30 cellular contexts compared by ENCODE assay signal in genomic region chr19:44909775-44910174, GRCh38. TPM values are rescaled to one million over a fixed set of nuclear protein-coding genes. Genes with fewer than 3 reads are reported as not detected.
A peak's percentile ranks its signal among the peaks of the same experiment; 100 is the strongest.
DNase-seq lines count a peak whose midpoint lies in the region; ATAC-seq, FAIRE-seq and TF ChIP-seq lines count a peak whose summit lies in the region.
"Had no signal": no experiment of that assay in that cellular context is flagged by ENCODE, and none has a peak within 500 bp of the region (broad histone marks: within the 10 kb centered on the region; RNA-seq: fewer than 3 reads in every experiment).

No MANE protein-coding gene starts in this region.

- TF ChIP-seq EP300 in K562 (IDR thresholded peaks at IDR 0.05; ENCODE audit: low read length): peak; percentile 15; the same call in 1 of the 2 replicates

- H3K27ac ChIP-seq in HUES48 (ENCODE audit: low read depth, low read length) (peak overlapping the region; percentile 55), K562 (ENCODE audit: extremely low read depth, low read depth, low read length) (peak overlapping the region; percentile 51; the same call in 1 of the 3 replicates)
- H3K27ac ChIP-seq: esophagus muscularis mucosa, gastrocnemius medialis, thoracic aorta had no signal

- H3K4me3 Mint-ChIP-seq in nephron (peak overlapping the region in 1 of 3 experiments; percentile 25), Calu3 (ENCODE audit: low read depth, unreplicated experiment) (no peak overlapping the region)
- H3K4me3 Mint-ChIP-seq: activated B cell treated with CpG ODN at 0.5 μM for 24 hours; CD4-positive, CD25-positive, alpha-beta regulatory T cell had no signal

- DNase-seq in K562 (ENCODE audit: extremely low read depth in 1 of 4, low spot score in 3 of 4) (peak in 1 of 4 experiments; percentile 68), Calu3 (no peak), GOT3 (lab: John Stamatoyannopoulos, UW) (no peak)
- DNase-seq: activated B cell treated with CpG ODN at 0.5 μM for 24 hours; activated CD4-positive, alpha-beta T cell treated with anti-CD3 and anti-CD28 coated beads, Interleukin-2, amount 50 U/mL, for 4 hours; activated CD8-positive, alpha-beta memory T cell treated with anti-CD3 and anti-CD28 coated beads, Interleukin-2, amount 50 U/mL, for 4 hours; activated effector memory CD4-positive, alpha-beta T cell treated with Interleukin-2 at 50 U/mL for 16 hours; CD4-positive, CD25-positive, alpha-beta regulatory T cell; DMS79; effector memory CD4-positive, alpha-beta T cell; gastrocnemius medialis; Kasumi-1; kidney; NCI-H187; RPMI8226; stimulated activated CD4-positive, alpha-beta T cell treated with anti-CD3 and anti-CD28 coated beads, Interleukin-2, amount 100 ng/mL, for 48 hours; stimulated activated naive CD4-positive, alpha-beta T cell had no signal

- FAIRE-seq in K562 (lab: Jason Lieb, UNC): peak; percentile 48
- FAIRE-seq: GM12891, kidney had no signal

- H3K27me3 Mint-ChIP-seq in nephron (ENCODE audit: low read depth) (peaks cover 14% of the 10 kb centered on the region), Calu3 (ENCODE audit: unreplicated experiment) (peaks cover 40% of the 10 kb centered on the region)

- peak overlapping the region; percentile 39; the same call in 1 of the 2 replicates for H3K4me2 ChIP-seq in K562 (ENCODE audit: insufficient read depth, low read length)

- H3K4me1 ChIP-seq in HUES48 (ENCODE audit: control insufficient read depth, insufficient read depth, low read length) (peaks cover 9% of the 10 kb centered on the region), K562 (replicated peaks in 1 of 2; ENCODE audit: control insufficient read depth in 2 of 2, insufficient read depth in 2 of 2, low read length in 2 of 2) (peaks cover 49 to 93% of the 10 kb centered on the region in 2 experiments)

- H3K9ac ChIP-seq in HUES48 (ENCODE audit: low read depth, low read length) (no peak overlapping the region), K562 (ENCODE audit: insufficient read depth in 1 of 2, low read depth in 2 of 2, low read length in 2 of 2) (peak overlapping the region in 1 of 2 experiments; percentile 32; a peak in 1 of 4 replicates)

- TF ChIP-seq CTCF in K562 (IDR thresholded peaks at IDR 0.05 in 2 of 3, conservative IDR thresholded peaks at IDR 0.05 in 1 of 3; ENCODE audit: insufficient read depth in 2 of 3, low read depth in 1 of 3, low read length in 3 of 3) (no peak), nephron (IDR thresholded peaks at IDR 0.05; ENCODE audit: unreplicated experiment in 3 of 3) (no peak), Calu3 (IDR thresholded peaks at IDR 0.05; ENCODE audit: unreplicated experiment) (no peak)

- peak overlapping the region; percentile 7; the same call in 1 of the 2 replicates for H2AFZ ChIP-seq in K562 (ENCODE audit: low read depth, low read length)

- POLR2A ChIA-PET in K562 (lab: Yijun Ruan, JAX): interaction anchor here (0.7 to 1.3 kb wide), 5 partner anchors 17 to 386 kb away, joined by 3 to 4 read pairs (median 3); no protein-coding TSS in a partner anchor

- H3K9me1 ChIP-seq in K562 (ENCODE audit: control insufficient read depth, insufficient read depth, low read length): no peaks in the 10 kb centered on the region

- no peak for TF ChIP-seq POLR2A in K562 (conservative IDR thresholded peaks at IDR 0.05)

- H3K36me3 ChIP-seq in HUES48 (ENCODE audit: control insufficient read depth, insufficient read depth, low read length) (peaks cover 18% of the 10 kb centered on the region), K562 (ENCODE audit: control insufficient read depth, insufficient read depth, low read length) (peaks cover 20% of the 10 kb centered on the region; the same call in 1 of the 3 replicates)
- H3K36me3 ChIP-seq: esophagus muscularis mucosa, gastrocnemius medialis, thoracic aorta had no signal

- H3K9me3 Mint-ChIP-seq in nephron: no peaks in the 10 kb centered on the region
- no peaks in the 10 kb centered on the region for H3K9me3 Mint-ChIP-seq in Calu3 (ENCODE audit: low read depth, unreplicated experiment)
- H3K9me3 Mint-ChIP-seq: activated B cell treated with CpG ODN at 0.5 μM for 24 hours; brain; CD4-positive, CD25-positive, alpha-beta regulatory T cell had no signal

- intact Hi-C loops in K562 (cut with micrococcal nuclease): no loop called here
- intact Hi-C loops in Calu3 (cut with micrococcal nuclease; ENCODE audit: unreplicated experiment): no loop called here

- BruUV-seq in K562 (replicated peaks; lab: Mats Ljungman, UMichigan) (no TSS peak), Calu3 (replicated peaks; lab: Mats Ljungman, UMichigan) (no TSS peak)

- H3K4me1 Mint-ChIP-seq in nephron (peaks cover 52% of the 10 kb centered on the region), Calu3 (ENCODE audit: low read depth, unreplicated experiment) (peaks cover 43% of the 10 kb centered on the region)

- WGBS in K562 (ENCODE audit: insufficient coverage, low coverage, missing lambda C conversion rate): 16% methylated on average over 3 of the region's 5 CpGs

- in situ Hi-C loops in K562 (cut with MboI): loop anchor here (5.0 kb wide), 1 partner anchor 43 kb away; no protein-coding TSS in a partner anchor

- no peaks in the 10 kb centered on the region for H3K79me2 ChIP-seq in K562 (ENCODE audit: control insufficient read depth, insufficient read depth, low read length)

- no peaks in the 10 kb centered on the region for H3K36me3 Mint-ChIP-seq in nephron (ENCODE audit: low read depth)
- peaks cover 28% of the 10 kb centered on the region for H3K36me3 Mint-ChIP-seq in Calu3 (ENCODE audit: insufficient read depth, unreplicated experiment)
- H3K36me3 Mint-ChIP-seq: CD4-positive, CD25-positive, alpha-beta regulatory T cell had no signal

- CTCF ChIA-PET in K562 (lab: Yijun Ruan, JAX; ENCODE audit: low intra/inter-chr PET ratio) (no interaction called here), Calu3 (lab: Charles Lee) (interaction anchor here (0.6 kb wide), 1 partner anchor 73 kb away, joined by 4 read pairs; no protein-coding TSS in a partner anchor)

- H3K9me3 ChIP-seq in HUES48 (ENCODE audit: control insufficient read depth, insufficient read depth, low read length) (no peaks in the 10 kb centered on the region), K562 (replicated peaks; ENCODE audit: control insufficient read depth, insufficient read depth, low read depth, low read length) (no peaks in the 10 kb centered on the region)
- H3K9me3 ChIP-seq: esophagus muscularis mucosa, gastrocnemius medialis, thoracic aorta had no signal

- no peaks in the 10 kb centered on the region for H3K27me3 ChIP-seq in HUES48 (ENCODE audit: control insufficient read depth, insufficient read depth, low read length)
- H3K27me3 ChIP-seq in K562 (ENCODE audit: control insufficient read depth in 2 of 2, insufficient read depth in 2 of 2, low read length in 2 of 2): no peaks in the 10 kb centered on the region

- no peak overlapping the region for H3K4me3 ChIP-seq in HUES48 (ENCODE audit: low read depth, low read length)
- no peak overlapping the region for H3K4me3 ChIP-seq in K562
- H3K4me3 ChIP-seq: esophagus muscularis mucosa, gastrocnemius medialis, thoracic aorta had no signal

- H3K27ac Mint-ChIP-seq in nephron: peak overlapping the region; percentile 87 to 98 (median 98)
- H3K27ac Mint-ChIP-seq in Calu3 (ENCODE audit: unreplicated experiment): no peak overlapping the region
- H3K27ac Mint-ChIP-seq: activated B cell treated with CpG ODN at 0.5 μM for 24 hours; CD4-positive, CD25-positive, alpha-beta regulatory T cell had no signal

- no peaks in the 10 kb centered on the region for H4K20me1 ChIP-seq in K562 (replicated peaks; ENCODE audit: control insufficient read depth, insufficient read depth, low read length)

- TF ChIP-seq RAD21 in K562 (CRISPR knock-in tag; conservative IDR thresholded peaks at IDR 0.05 in 1 of 2, IDR thresholded peaks at IDR 0.05 in 1 of 2): no peak

- ATAC-seq in K562 (no peak), GM19023 (IDR thresholded peaks at IDR 0.05; ENCODE audit: unreplicated experiment) (no peak)
- ATAC-seq: gastrocnemius medialis, SK-N-SH treated with all-trans-retinoic acid at 6 μM for 48 hours had no signal

RNA-seq across cellular contexts. Expression of gene APOE, which starts 4.2 kb away (rescaled TPM):
- total RNA-seq in K562 (2011; cell fraction: chromatin; rRNA removed; ENCODE audit: low replicate concordance): 12.0 and 25.1 TPM in 2 replicates
- 54.6 and 64.9 TPM in 2 replicates for total RNA-seq in K562 (2011; cell fraction: nucleolus; rRNA removed)
- 29.0 and 36.6 TPM in 2 replicates for total RNA-seq in K562 (2011; cell fraction: nucleoplasm; rRNA removed)
- total RNA-seq in K562 (2014; rRNA removed) (113 and 122 TPM in 2 replicates), K562 (2014; rRNA removed; fragmentation: Illumina TruSeq; extraction: Trizol) (5.9 and 11.8 TPM in 2 replicates), K562 (2015; rRNA removed; fragmentation: Illumina TruSeq; extraction: Trizol) (180 and 204 TPM in 2 replicates), K562 (2021) (88.7 and 92.0 TPM in 2 replicates), Calu3 (2022) (1.1 and 4.1 TPM in 2 replicates)
- polyA plus RNA-seq in K562 (2011; rRNA removed) (27.5 and 37.5 TPM in 2 replicates), K562 (2014; fragmentation: Illumina TruSeq; extraction: Trizol) (17.5 and 32.7 TPM in 2 replicates), K562 (2014; fragmentation: Nextera tagmentation; extraction: Ambion mirVana) (under 1 TPM in 1 of 2 experiments, not detected in 1; 0.14 TPM), K562 (2014; rRNA removed) (124 TPM in 2 replicates)
- 86.2 and 145 TPM in 2 replicates for polyA plus RNA-seq in K562 (2011; cell fraction: cytosol; rRNA removed)
- 25.5 and 31.9 TPM in 2 replicates for polyA plus RNA-seq in K562 (2011; cell fraction: nucleus; rRNA removed)
- 228 and 283 TPM in 2 replicates for polyA plus RNA-seq in K562 (2012)
- polyA minus RNA-seq in K562 (2011; rRNA and poly(A)+ RNA removed): 3.9 and 4.7 TPM in 2 replicates
- polyA minus RNA-seq in K562 (2011; cell fraction: cytosol; rRNA and poly(A)+ RNA removed): 11.5 and 23.0 TPM in 2 replicates
- 3.8 and 6.4 TPM in 2 replicates for polyA minus RNA-seq in K562 (2011; cell fraction: nucleus; rRNA and poly(A)+ RNA removed)
- total RNA-seq: activated B cell treated with CpG ODN at 0.5 μM for 24 hours had no signal
- polyA plus RNA-seq: CD4-positive, CD25-positive, alpha-beta regulatory T cell had no signal

RNA-seq across cellular contexts. Expression of gene APOC1, which starts 4.6 kb away (rescaled TPM):
- total RNA-seq in K562 (2011; cell fraction: chromatin; rRNA removed; ENCODE audit: low replicate concordance): 15.7 and 30.4 TPM in 2 replicates
- 70.0 and 74.0 TPM in 2 replicates for total RNA-seq in K562 (2011; cell fraction: nucleolus; rRNA removed)
- 46.3 and 59.4 TPM in 2 replicates for total RNA-seq in K562 (2011; cell fraction: nucleoplasm; rRNA removed)
- total RNA-seq in K562 (2014; rRNA removed) (151 and 190 TPM in 2 replicates), K562 (2014; rRNA removed; fragmentation: Illumina TruSeq; extraction: Trizol) (134 and 155 TPM in 2 replicates), K562 (2015; rRNA removed; fragmentation: Illumina TruSeq; extraction: Trizol) (305 and 312 TPM in 2 replicates), K562 (2021) (220 and 308 TPM in 2 replicates), Calu3 (2022) (4.7 and 5.0 TPM in 2 replicates)
- polyA plus RNA-seq in K562 (2011; rRNA removed) (115 and 174 TPM in 2 replicates), K562 (2014; fragmentation: Illumina TruSeq; extraction: Trizol) (239 and 302 TPM in 2 replicates), K562 (2014; fragmentation: Nextera tagmentation; extraction: Ambion mirVana) (100 to 1,000 TPM; 371 to 408 TPM), K562 (2014; rRNA removed) (184 and 227 TPM in 2 replicates)
- polyA plus RNA-seq in K562 (2011; cell fraction: cytosol; rRNA removed): 112 and 124 TPM in 2 replicates
- polyA plus RNA-seq in K562 (2011; cell fraction: nucleus; rRNA removed): 50.9 and 80.6 TPM in 2 replicates
- 460 and 496 TPM in 2 replicates for polyA plus RNA-seq in K562 (2012)
- polyA minus RNA-seq in K562 (2011; rRNA and poly(A)+ RNA removed): 22.7 and 22.9 TPM in 2 replicates
- polyA minus RNA-seq in K562 (2011; cell fraction: cytosol; rRNA and poly(A)+ RNA removed): 60.6 and 76.4 TPM in 2 replicates
- polyA minus RNA-seq in K562 (2011; cell fraction: nucleus; rRNA and poly(A)+ RNA removed): 2.2 and 14.6 TPM in 2 replicates
- total RNA-seq: CD4-positive, CD25-positive, alpha-beta regulatory T cell; T-helper 2 cell treated with Interferon-gamma antibody and Interleukin-4, amounts not matched to agents 100 ng/mL and 5 ng/mL, for 36 hours had no signal
- polyA plus RNA-seq: CD4-positive, CD25-positive, alpha-beta regulatory T cell had no signal

RNA-seq across cellular contexts. Expression of gene TOMM40, which starts 18.7 kb away (rescaled TPM):
- 24.5 and 69.0 TPM in 2 replicates for total RNA-seq in K562 (2011; cell fraction: chromatin; rRNA removed; ENCODE audit: low replicate concordance)
- total RNA-seq in K562 (2011; cell fraction: nucleolus; rRNA removed): 64.5 and 69.3 TPM in 2 replicates
- 42.7 and 46.9 TPM in 2 replicates for total RNA-seq in K562 (2011; cell fraction: nucleoplasm; rRNA removed)
- total RNA-seq in K562 (2014; rRNA removed): 194 and 237 TPM in 2 replicates
- 71.1 and 81.5 TPM in 2 replicates for total RNA-seq in K562 (2014; rRNA removed; fragmentation: Illumina TruSeq; extraction: Trizol)
- total RNA-seq in K562 (2015; rRNA removed; fragmentation: Illumina TruSeq; extraction: Trizol): 165 and 169 TPM in 2 replicates
- total RNA-seq in K562 (2021): 290 and 296 TPM in 2 replicates
- 101 and 117 TPM in 2 replicates for polyA plus RNA-seq in K562 (2011; rRNA removed)
- polyA plus RNA-seq in K562 (2011; cell fraction: cytosol; rRNA removed): 146 and 312 TPM in 2 replicates
- polyA plus RNA-seq in K562 (2011; cell fraction: nucleus; rRNA removed): 73.1 and 101 TPM in 2 replicates
- 116 and 170 TPM in 2 replicates for polyA plus RNA-seq in K562 (2012)
- polyA plus RNA-seq in K562 (2014; fragmentation: Illumina TruSeq; extraction: Trizol): 160 and 200 TPM in 2 replicates
- 1 to 10 TPM in 1 of 2 experiments, under 1 TPM in 1; 0.89 to 5.4 TPM for polyA plus RNA-seq in K562 (2014; fragmentation: Nextera tagmentation; extraction: Ambion mirVana)
- 192 and 229 TPM in 2 replicates for polyA plus RNA-seq in K562 (2014; rRNA removed)
- 34.9 and 75.1 TPM in 2 replicates for polyA minus RNA-seq in K562 (2011; rRNA and poly(A)+ RNA removed)
- 71.0 and 79.5 TPM in 2 replicates for polyA minus RNA-seq in K562 (2011; cell fraction: cytosol; rRNA and poly(A)+ RNA removed)
- 22.6 and 24.0 TPM in 2 replicates for polyA minus RNA-seq in K562 (2011; cell fraction: nucleus; rRNA and poly(A)+ RNA removed)
- 152 and 162 TPM in 2 replicates for total RNA-seq in Calu3 (2022)

RNA-seq across cellular contexts. Expression of gene APOC4, which starts 32.3 kb away (rescaled TPM):
- total RNA-seq in K562 (2011; cell fraction: chromatin; rRNA removed; ENCODE audit: low replicate concordance): not detected in 2 replicates
- total RNA-seq in K562 (2011; cell fraction: nucleolus; rRNA removed): not detected in 2 replicates
- not detected in 2 replicates for total RNA-seq in K562 (2011; cell fraction: nucleoplasm; rRNA removed)
- total RNA-seq in K562 (2014; rRNA removed) (not detected in 2 replicates), K562 (2014; rRNA removed; fragmentation: Illumina TruSeq; extraction: Trizol) (not detected in 2 replicates), K562 (2015; rRNA removed; fragmentation: Illumina TruSeq; extraction: Trizol) (not detected in 2 replicates), K562 (2021) (not detected in 2 replicates), Calu3 (2022) (not detected in 2 replicates)
- polyA plus RNA-seq in K562 (2011; rRNA removed) (not detected in 2 replicates), K562 (2014; fragmentation: Illumina TruSeq; extraction: Trizol) (0.46 TPM in 1 of 2 replicates, not detected in the other), K562 (2014; fragmentation: Nextera tagmentation; extraction: Ambion mirVana) (not detected), K562 (2014; rRNA removed) (not detected in 2 replicates)
- polyA plus RNA-seq in K562 (2011; cell fraction: cytosol; rRNA removed): 0.15 TPM in 1 of 2 replicates, not detected in the other
- polyA plus RNA-seq in K562 (2011; cell fraction: nucleus; rRNA removed): not detected in 2 replicates
- not detected in 2 replicates for polyA plus RNA-seq in K562 (2012)
- not detected in 2 replicates for polyA minus RNA-seq in K562 (2011; rRNA and poly(A)+ RNA removed)
- polyA minus RNA-seq in K562 (2011; cell fraction: cytosol; rRNA and poly(A)+ RNA removed): not detected in 2 replicates
- not detected in 2 replicates for polyA minus RNA-seq in K562 (2011; cell fraction: nucleus; rRNA and poly(A)+ RNA removed)
- total RNA-seq: activated B cell treated with CpG ODN at 0.5 μM for 24 hours; CD4-positive, CD25-positive, alpha-beta regulatory T cell; esophagus muscularis mucosa; gastrocnemius medialis; HT1080; kidney; lung microvascular endothelial cell; myocyte; renal cortical epithelial cell; T-helper 2 cell treated with Interferon-gamma antibody and Interleukin-4, amounts not matched to agents 100 ng/mL and 5 ng/mL, for 36 hours; thoracic aorta had no signal
- polyA plus RNA-seq: CD4-positive, CD25-positive, alpha-beta regulatory T cell had no signal

RNA-seq across cellular contexts. Expression of gene APOC2, which starts 36.1 kb away (rescaled TPM):
- total RNA-seq in K562 (2011; cell fraction: chromatin; rRNA removed; ENCODE audit: low replicate concordance): not detected in 2 replicates
- 1.7 TPM in 1 of 2 replicates, not detected in the other for total RNA-seq in K562 (2011; cell fraction: nucleolus; rRNA removed)
- not detected in 2 replicates for total RNA-seq in K562 (2011; cell fraction: nucleoplasm; rRNA removed)
- total RNA-seq in K562 (2014; rRNA removed) (0.24 TPM in 1 of 2 replicates, not detected in the other), K562 (2014; rRNA removed; fragmentation: Illumina TruSeq; extraction: Trizol) (not detected in 2 replicates), K562 (2015; rRNA removed; fragmentation: Illumina TruSeq; extraction: Trizol) (0.33 and 0.60 TPM in 2 replicates), K562 (2021) (0.63 and 0.78 TPM in 2 replicates), Calu3 (2022) (not detected in 2 replicates)
- polyA plus RNA-seq in K562 (2011; rRNA removed) (0.47 and 1.1 TPM in 2 replicates), K562 (2014; fragmentation: Illumina TruSeq; extraction: Trizol) (0.59 TPM in 1 of 2 replicates, not detected in the other), K562 (2014; fragmentation: Nextera tagmentation; extraction: Ambion mirVana) (under 1 TPM; 0.53 TPM), K562 (2014; rRNA removed) (0.42 TPM in 1 of 2 replicates, not detected in the other)
- polyA plus RNA-seq in K562 (2011; cell fraction: cytosol; rRNA removed): 0.79 and 2.6 TPM in 2 replicates
- 0.21 and 0.38 TPM in 2 replicates for polyA plus RNA-seq in K562 (2011; cell fraction: nucleus; rRNA removed)
- polyA plus RNA-seq in K562 (2012): 0.50 TPM in 1 of 2 replicates, not detected in the other
- not detected in 2 replicates for polyA minus RNA-seq in K562 (2011; rRNA and poly(A)+ RNA removed)
- polyA minus RNA-seq in K562 (2011; cell fraction: cytosol; rRNA and poly(A)+ RNA removed): not detected in 2 replicates
- polyA minus RNA-seq in K562 (2011; cell fraction: nucleus; rRNA and poly(A)+ RNA removed): not detected in 2 replicates
- total RNA-seq: activated B cell treated with CpG ODN at 0.5 μM for 24 hours; CD4-positive, CD25-positive, alpha-beta regulatory T cell; esophagus muscularis mucosa; HT1080; lung microvascular endothelial cell; renal cortical epithelial cell; T-helper 2 cell treated with Interferon-gamma antibody and Interleukin-4, amounts not matched to agents 100 ng/mL and 5 ng/mL, for 36 hours; thoracic aorta had no signal
- polyA plus RNA-seq: CD4-positive, CD25-positive, alpha-beta regulatory T cell had no signal
